In genomic region chr1:43985984-43986595, GRCh38 we compare ENCODE assay signal across 17 cellular contexts.
"Had no signal": no experiment of that assay in that cellular context is flagged by ENCODE, and none has a peak within 500 bp of the region (broad histone marks: within the 10 kb centered on the region; RNA-seq: fewer than 3 reads in every experiment).

No MANE protein-coding gene starts in this region.

- H3K36me3 ChIP-seq: ascending aorta, cardiac muscle cell, uterus had no signal

- H3K27ac Mint-ChIP-seq: activated naive CD4-positive, alpha-beta T cell treated with anti-CD3 and anti-CD28 coated beads for 36 hours; activated naive CD8-positive, alpha-beta T cell treated with anti-CD3 and anti-CD28 coated beads, Interleukin-2, amount 50 U/mL, for 24 hours; activated T-helper 2 cell treated with anti-CD3 and anti-CD28 coated beads, Interferon-gamma antibody, Interleukin-2, Interleukin-4, amounts not matched to agents 10 μg/mL and 5 μg/mL and 100 μg/mL, durations not matched to agents 14 hours and 24 hours and 36 hours; memory B cell; natural killer cell treated with Interleukin-12 subunit alpha and Interleukin-12 subunit beta and Interleukin-15 and Interleukin-18, amount 100 ng/mL, for 72 hours; stimulated activated memory B cell treated with anti-CD40 and anti-IgM and Interleukin-4, amounts not matched to agents 10 μg/mL and 1 μg/mL and 100 μg/mL, for 72 hours had no signal

- H3K4me3 Mint-ChIP-seq: activated naive CD4-positive, alpha-beta T cell treated with anti-CD3 and anti-CD28 coated beads for 36 hours; activated naive CD8-positive, alpha-beta T cell treated with anti-CD3 and anti-CD28 coated beads, Interleukin-2, amount 50 U/mL, for 24 hours; memory B cell; natural killer cell treated with Interleukin-12 subunit alpha and Interleukin-12 subunit beta and Interleukin-15 and Interleukin-18, amount 100 ng/mL, for 72 hours; stimulated activated memory B cell treated with anti-CD40 and anti-IgM and Interleukin-4, amounts not matched to agents 10 μg/mL and 1 μg/mL and 100 μg/mL, for 72 hours had no signal

- H3K27me3 ChIP-seq: ascending aorta, cardiac muscle cell, left lung, right atrium auricular region, uterus had no signal

- H3K27me3 Mint-ChIP-seq: activated naive CD8-positive, alpha-beta T cell treated with anti-CD3 and anti-CD28 coated beads, Interleukin-2, amount 50 U/mL, for 24 hours; memory B cell; natural killer cell treated with Interleukin-12 subunit alpha and Interleukin-12 subunit beta and Interleukin-15 and Interleukin-18, amount 100 ng/mL, for 72 hours; stimulated activated memory B cell treated with anti-CD40 and anti-IgM and Interleukin-4, amounts not matched to agents 10 μg/mL and 1 μg/mL and 100 μg/mL, for 72 hours had no signal

- H3K4me1 ChIP-seq: uterus had no signal

- H3K9me3 ChIP-seq: ascending aorta, left lung, right atrium auricular region, uterus had no signal

- ATAC-seq: activated naive CD8-positive, alpha-beta T cell treated with anti-CD3 and anti-CD28 coated beads, Interleukin-2, amount 50 U/mL, for 24 hours; left lung; natural killer cell treated with Interleukin-12 subunit alpha and Interleukin-12 subunit beta and Interleukin-15 and Interleukin-18, amount 100 ng/mL, for 72 hours; stimulated activated memory B cell treated with anti-CD40 and anti-IgM and Interleukin-4, amounts not matched to agents 10 μg/mL and 1 μg/mL and 100 μg/mL, for 72 hours had no signal

- H3K4me3 ChIP-seq: ascending aorta, cardiac muscle cell, left lung, right atrium auricular region, uterus had no signal

- H3K4me1 Mint-ChIP-seq: memory B cell had no signal

- H3K27ac ChIP-seq: ascending aorta, cardiac muscle cell, left lung, right atrium auricular region, uterus had no signal

- H3K36me3 Mint-ChIP-seq: memory B cell; natural killer cell treated with Interleukin-12 subunit alpha and Interleukin-12 subunit beta and Interleukin-15 and Interleukin-18, amount 100 ng/mL, for 72 hours had no signal

- H3K9me3 Mint-ChIP-seq: activated naive CD4-positive, alpha-beta T cell treated with anti-CD3 and anti-CD28 coated beads for 36 hours; activated naive CD8-positive, alpha-beta T cell treated with anti-CD3 and anti-CD28 coated beads, Interleukin-2, amount 50 U/mL, for 24 hours; activated T-helper 2 cell treated with anti-CD3 and anti-CD28 coated beads, Interferon-gamma antibody, Interleukin-2, Interleukin-4, amounts not matched to agents 10 μg/mL and 5 μg/mL and 100 μg/mL, durations not matched to agents 14 hours and 24 hours and 36 hours; memory B cell; natural killer cell treated with Interleukin-12 subunit alpha and Interleukin-12 subunit beta and Interleukin-15 and Interleukin-18, amount 100 ng/mL, for 72 hours; stimulated activated memory B cell treated with anti-CD40 and anti-IgM and Interleukin-4, amounts not matched to agents 10 μg/mL and 1 μg/mL and 100 μg/mL, for 72 hours had no signal

- DNase-seq: activated CD4-positive, CD25-positive, alpha-beta regulatory T cell treated with anti-CD3 and anti-CD28 coated beads, Interleukin-2, amount 50 U/mL, for 72 hours; activated naive CD4-positive, alpha-beta T cell treated with anti-CD3 and anti-CD28 coated beads for 36 hours; activated naive CD8-positive, alpha-beta T cell treated with anti-CD3 and anti-CD28 coated beads, Interleukin-2, amount 50 U/mL, for 24 hours; activated T-cell treated with anti-CD3 and anti-CD28 coated beads for 4 hours; islet precursor cell; left lung; occipital lobe; stimulated activated CD4-positive, alpha-beta T cell treated with anti-CD3 and anti-CD28 coated beads, Interleukin-2, amount 100 ng/mL, for 48 hours; T-helper 9 cell; uterus had no signal
